8 cellular contexts compared by ENCODE assay signal in the genomic region with DNA sequence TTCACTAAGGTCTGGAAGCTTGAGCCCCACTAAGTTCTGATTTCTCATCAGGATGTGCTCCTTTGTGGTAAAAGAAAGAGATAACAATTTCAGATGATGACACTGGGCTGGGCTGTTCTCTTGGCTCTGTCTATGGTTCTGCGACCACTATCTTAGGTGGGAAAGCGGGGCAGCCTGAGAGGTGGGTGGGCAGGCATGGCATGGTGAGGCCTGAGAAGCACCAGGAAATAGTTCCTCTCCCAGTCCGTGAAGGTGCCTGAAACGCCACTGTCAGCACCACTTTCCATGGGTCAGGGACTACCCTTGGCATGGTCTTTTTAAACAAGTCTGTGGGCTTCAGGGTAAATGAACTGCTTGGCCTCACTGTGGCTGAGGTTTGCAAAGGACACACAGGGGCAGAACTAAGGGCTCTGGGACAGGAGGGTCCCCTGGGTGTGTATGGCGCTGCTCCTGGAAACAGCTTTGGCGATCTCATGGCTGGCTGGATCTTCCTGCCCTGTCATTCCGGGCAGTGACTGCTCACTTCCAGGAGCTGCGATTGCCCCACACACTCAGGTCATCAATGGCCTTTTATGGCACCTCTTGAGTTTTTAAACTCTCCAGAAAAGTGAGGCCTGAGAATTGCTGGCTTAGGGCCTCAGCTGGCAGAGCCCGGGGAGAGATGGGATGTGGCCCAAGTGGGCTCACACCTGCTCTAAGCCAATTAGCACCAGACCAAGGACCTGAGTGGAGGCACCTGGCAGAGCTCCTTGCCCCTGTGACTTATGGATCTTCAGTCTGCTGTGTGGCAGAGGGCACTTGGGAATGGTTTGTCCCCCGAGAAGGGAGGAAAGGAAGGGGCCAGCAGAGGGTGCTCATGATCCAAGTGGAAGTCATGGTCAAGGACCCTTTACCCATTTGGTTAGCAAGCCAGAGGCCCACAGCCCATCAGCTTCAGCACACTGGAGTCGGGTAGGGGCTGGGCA. TPM values are rescaled to one million over a fixed set of nuclear protein-coding genes. Genes with fewer than 3 reads are reported as not detected.
DNase-seq lines count a peak whose midpoint lies in the region; ATAC-seq, FAIRE-seq and TF ChIP-seq lines count a peak whose summit lies in the region.

No MANE protein-coding gene starts in this region.

- BruUV-seq in HepG2 (replicated peaks; lab: Mats Ljungman, UMichigan): no TSS peak

- H3K9ac ChIP-seq in HepG2 (ENCODE audit: insufficient read depth, low read depth, low read length): no peak overlapping the region

- H3K27ac ChIP-seq in HepG2 (ENCODE audit: extremely low read length, insufficient read depth, low read length): no peak overlapping the region

- no peaks in the 10 kb centered on the region for H3K36me3 ChIP-seq in HepG2 (replicated peaks in 1 of 2; ENCODE audit: control insufficient read depth in 1 of 2, insufficient read depth in 2 of 2, low read length in 2 of 2)

- FAIRE-seq in HepG2 (lab: Jason Lieb, UNC): no peak

- peak; percentile 65 for TF ChIP-seq CTCF in astrocyte of the cerebellum (IDR thresholded peaks at IDR 0.05; ENCODE audit: low read depth, low read length, missing control alignments)
- peak; percentile 58 for TF ChIP-seq CTCF in HepG2 (CRISPR knock-in tag; IDR thresholded peaks at IDR 0.05)

- intact Hi-C loops in HepG2 (cut with micrococcal nuclease; ENCODE audit: unreplicated experiment): loop anchor here (1.0 kb wide), 1 partner anchor 111 kb away; no protein-coding TSS in a partner anchor

- CTCF ChIA-PET in HepG2 (lab: Yijun Ruan, JAX; ENCODE audit: low intra/inter-chr PET ratio, low total read pairs): interaction anchor here (2.0 kb wide), 1 partner anchor 112 kb away, joined by 21 read pairs; no protein-coding TSS in a partner anchor

- H3K4me3 Mint-ChIP-seq in T-helper 1 cell treated with Interleukin-12 subunit alpha and Interleukin-12 subunit beta and Interleukin-4 antibody, amounts not matched to agents 30 μg/mL and 1 μg/mL, for 36 hours: no peak overlapping the region

- no peak for TF ChIP-seq POLR2A in HepG2 (IDR thresholded peaks at IDR 0.05; ENCODE audit: insufficient read depth in 1 of 2, low read depth in 2 of 2, low read length in 2 of 2)

- in situ Hi-C loops in astrocyte of the cerebellum (cut with HindIII; ENCODE audit: low sequenced_read_pairs) (no loop called here), HepG2 (cut with HindIII; ENCODE audit: extremely low pct_ligation_motif_present, low pct_unique_long_range_greater_than_20kb) (loop anchor here (5.0 to 10.0 kb wide), 2 partner anchors 113 to 219 kb away; no protein-coding TSS in a partner anchor)

- peak; percentile 57 for ATAC-seq in HepG2
- ATAC-seq in HG03135 (IDR thresholded peaks at IDR 0.05; ENCODE audit: unreplicated experiment): no peak
- no peak for ATAC-seq in GM19035 (IDR thresholded peaks at IDR 0.05; ENCODE audit: unreplicated experiment)
- no peak for ATAC-seq in GM21723 (IDR thresholded peaks at IDR 0.05; ENCODE audit: unreplicated experiment)

- POLR2A ChIA-PET in HepG2 (lab: Yijun Ruan, JAX): no interaction called here

- 37% methylated on average over 7 of the region's 11 CpGs for WGBS in HepG2 (ENCODE audit: low lambda C conversion rate)

- no peaks in the 10 kb centered on the region for H3K27me3 Mint-ChIP-seq in T-helper 1 cell treated with Interleukin-12 subunit alpha and Interleukin-12 subunit beta and Interleukin-4 antibody, amounts not matched to agents 30 μg/mL and 1 μg/mL, for 36 hours (ENCODE audit: low read depth)

- peak overlapping the region; percentile 88 for H3K27ac Mint-ChIP-seq in T-helper 1 cell treated with Interleukin-12 subunit alpha and Interleukin-12 subunit beta and Interleukin-4 antibody, amounts not matched to agents 30 μg/mL and 1 μg/mL, for 36 hours

- H3K4me3 ChIP-seq in astrocyte of the cerebellum (ENCODE audit: low read depth, low read length): no peak overlapping the region
- no peak overlapping the region for H3K4me3 ChIP-seq in HepG2 (replicated peaks in 1 of 3; ENCODE audit: insufficient read depth in 1 of 3, low read depth in 2 of 3, low read length in 3 of 3)

- H2AFZ ChIP-seq in HepG2 (ENCODE audit: low read length): no peak overlapping the region

- H3K4me2 ChIP-seq in HepG2 (ENCODE audit: low read depth, low read length): no peak overlapping the region

- no peaks in the 10 kb centered on the region for H3K9me3 ChIP-seq in HepG2 (ENCODE audit: low read length)

- TF ChIP-seq RAD21 in HepG2 (CRISPR knock-in tag; IDR thresholded peaks at IDR 0.05): peak; percentile 46; the same call in 1 of the 2 replicates

- H3K79me2 ChIP-seq in HepG2 (ENCODE audit: insufficient read depth, low read length): no peaks in the 10 kb centered on the region

- peaks cover 17% of the 10 kb centered on the region for H3K4me1 Mint-ChIP-seq in T-helper 1 cell treated with Interleukin-12 subunit alpha and Interleukin-12 subunit beta and Interleukin-4 antibody, amounts not matched to agents 30 μg/mL and 1 μg/mL, for 36 hours (ENCODE audit: low read depth)

- H3K4me1 ChIP-seq in HepG2 (ENCODE audit: insufficient read depth, low read length): no peaks in the 10 kb centered on the region

- TF ChIP-seq EP300 in HepG2 (IDR thresholded peaks at IDR 0.05; ENCODE audit: low read depth in 2 of 2, low read length in 2 of 2): no peak
- no peak for TF ChIP-seq EP300 in HepG2 (CRISPR knock-in tag; IDR thresholded peaks at IDR 0.05; ENCODE audit: borderline replicate concordance)

- H3K27me3 ChIP-seq in HepG2 (ENCODE audit: control insufficient read depth in 1 of 2, insufficient read depth in 2 of 2, low read length in 2 of 2): peaks cover 11 to 27% of the 10 kb centered on the region in 2 experiments

- no peaks in the 10 kb centered on the region for H3K9me3 Mint-ChIP-seq in T-helper 1 cell treated with Interleukin-12 subunit alpha and Interleukin-12 subunit beta and Interleukin-4 antibody, amounts not matched to agents 30 μg/mL and 1 μg/mL, for 36 hours

- H4K20me1 ChIP-seq in HepG2 (ENCODE audit: insufficient read depth, low read length): no peaks in the 10 kb centered on the region

- DNase-seq in T-helper 1 cell: no peak
- DNase-seq in NCI-H128 (lab: John Stamatoyannopoulos, UW; ENCODE audit: unreplicated experiment): peak; percentile 8
- DNase-seq in astrocyte of the cerebellum (ENCODE audit: low read depth): no peak
- peak; percentile 37 for DNase-seq in HepG2 (ENCODE audit: low spot score)

- no peaks in the 10 kb centered on the region for H3K36me3 Mint-ChIP-seq in T-helper 1 cell treated with Interleukin-12 subunit alpha and Interleukin-12 subunit beta and Interleukin-4 antibody, amounts not matched to agents 30 μg/mL and 1 μg/mL, for 36 hours (ENCODE audit: low read depth)

TF ChIP-seq in HepG2, 621 proteins besides CTCF, POLR2A, EP300 and RAD21 (continues in another document):
- no peak for TF ChIP-seq KLF15 (CRISPR knock-in tag; IDR thresholded peaks at IDR 0.05; ENCODE audit: borderline replicate concordance)
- TF ChIP-seq SMC3 (IDR thresholded peaks at IDR 0.05; ENCODE audit: low read length): peak; percentile 32; the same call in 1 of the 2 replicates
- TF ChIP-seq, protein P1, sequence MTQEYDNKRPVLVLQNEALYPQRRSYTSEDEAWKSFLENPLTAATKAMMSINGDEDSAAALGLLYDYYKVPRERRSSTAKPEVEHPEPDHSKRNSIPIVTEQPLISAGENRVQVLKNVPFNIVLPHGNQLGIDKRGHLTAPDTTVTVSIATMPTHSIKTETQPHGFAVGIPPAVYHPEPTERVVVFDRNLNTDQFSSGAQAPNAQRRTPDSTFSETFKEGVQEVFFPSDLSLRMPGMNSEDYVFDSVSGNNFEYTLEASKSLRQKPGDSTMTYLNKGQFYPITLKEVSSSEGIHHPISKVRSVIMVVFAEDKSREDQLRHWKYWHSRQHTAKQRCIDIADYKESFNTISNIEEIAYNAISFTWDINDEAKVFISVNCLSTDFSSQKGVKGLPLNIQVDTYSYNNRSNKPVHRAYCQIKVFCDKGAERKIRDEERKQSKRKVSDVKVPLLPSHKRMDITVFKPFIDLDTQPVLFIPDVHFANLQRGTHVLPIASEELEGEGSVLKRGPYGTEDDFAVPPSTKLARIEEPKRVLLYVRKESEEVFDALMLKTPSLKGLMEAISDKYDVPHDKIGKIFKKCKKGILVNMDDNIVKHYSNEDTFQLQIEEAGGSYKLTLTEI (CRISPR knock-in tag; conservative IDR thresholded peaks at IDR 0.05): no peak
- no peak for TF ChIP-seq ZNF350 (CRISPR knock-in tag; IDR thresholded peaks at IDR 0.05; ENCODE audit: borderline replicate concordance, low read depth)
- peak; percentile 70 for TF ChIP-seq STAG1 (CRISPR knock-in tag; IDR thresholded peaks at IDR 0.05)
- TF ChIP-seq SOX6 (IDR thresholded peaks at IDR 0.05): no peak
- no peak for TF ChIP-seq SOX6 (CRISPR knock-in tag; IDR thresholded peaks at IDR 0.05)
- no peak for TF ChIP-seq TAF15 (IDR thresholded peaks at IDR 0.05; ENCODE audit: low read depth, low read length, poor library complexity, severe bottlenecking)
- TF ChIP-seq IRX3 (CRISPR knock-in tag; IDR thresholded peaks at IDR 0.05; ENCODE audit: borderline replicate concordance, low read depth): no peak
- TF ChIP-seq PRMT3 (CRISPR knock-in tag; IDR thresholded peaks at IDR 0.05; ENCODE audit: borderline replicate concordance, low read depth): no peak

RNA-seq across cellular contexts. Expression of a gene that starts 55.6 kb away (rescaled TPM):
- 0.81 and 1.4 TPM in 2 replicates for total RNA-seq in HepG2 (2016; rRNA removed; fragmentation: Illumina TruSeq; extraction: Trizol)
- 0.09 and 0.10 TPM in 2 replicates for total RNA-seq in HepG2 (2016; cell fraction: cytosol; rRNA removed; fragmentation: Illumina TruSeq; extraction: Trizol; ENCODE audit: low read depth)
- 0.65 and 1.3 TPM in 2 replicates for total RNA-seq in HepG2 (2016; cell fraction: insoluble cytoplasmic fraction; rRNA removed; fragmentation: Illumina TruSeq; extraction: Trizol)
- total RNA-seq in HepG2 (2016; cell fraction: membrane; rRNA removed; fragmentation: Illumina TruSeq; extraction: Trizol): 0.34 TPM in 2 replicates
- total RNA-seq in HepG2 (2016; cell fraction: nucleus; rRNA removed; fragmentation: Illumina TruSeq; extraction: Trizol): 1.4 and 1.7 TPM in 2 replicates
- 0.82 and 1.2 TPM in 2 replicates for polyA plus RNA-seq in HepG2 (2011; rRNA removed)
- 0.48 and 0.72 TPM in 2 replicates for polyA plus RNA-seq in HepG2 (2011; cell fraction: cytosol; rRNA removed)
- 0.32 and 0.35 TPM in 2 replicates for polyA plus RNA-seq in HepG2 (2011; cell fraction: nucleus; rRNA removed)
- polyA plus RNA-seq in HepG2 (2012): 0.11 and 0.16 TPM in 2 replicates
- 0.08 and 0.14 TPM in 2 replicates for polyA plus RNA-seq in HepG2 (2016; cell fraction: cytosol; fragmentation: Illumina TruSeq; extraction: Trizol; ENCODE audit: low read depth)
- polyA plus RNA-seq in HepG2 (2016; cell fraction: insoluble cytoplasmic fraction; fragmentation: Illumina TruSeq; extraction: Trizol; ENCODE audit: low read depth): 0.72 and 0.82 TPM in 2 replicates
- 0.19 and 0.28 TPM in 2 replicates for polyA plus RNA-seq in HepG2 (2016; cell fraction: membrane; fragmentation: Illumina TruSeq; extraction: Trizol; ENCODE audit: low read depth)
- 1.2 and 3.0 TPM in 2 replicates for polyA plus RNA-seq in HepG2 (2016; cell fraction: nucleus; fragmentation: Illumina TruSeq; extraction: Trizol; ENCODE audit: insufficient read depth, low read depth)
- polyA minus RNA-seq in HepG2 (2011; rRNA and poly(A)+ RNA removed; ENCODE audit: low replicate concordance): 0.04 TPM in 1 of 2 replicates, not detected in the other
- polyA minus RNA-seq in HepG2 (2011; cell fraction: cytosol; rRNA and poly(A)+ RNA removed): 0.69 TPM in 1 of 2 replicates, not detected in the other
- polyA minus RNA-seq in HepG2 (2011; cell fraction: nucleus; rRNA and poly(A)+ RNA removed): 0.26 TPM in 1 of 2 replicates, not detected in the other

Comparison
In these comparisons a context has a peak if more than half of its experiments do, and no peak if none do; other contexts are left out.
1. DNase-seq: peak in NCI-H128 (single experiment) and HepG2 (single experiment); none in T-helper 1 cell (0 of 5) and astrocyte of the cerebellum (single experiment).